ENCODE assay signal across 16 cellular contexts in genomic region chr12:92695577-92695976, GRCh38.
"Had no signal": no experiment of that assay in that cellular context is flagged by ENCODE, and none has a peak within 500 bp of the region (broad histone marks: within the 10 kb centered on the region; RNA-seq: fewer than 3 reads in every experiment).

No MANE protein-coding gene starts in this region.

- H3K4me3 ChIP-seq: lung, pancreas, right lobe of liver, tibial nerve had no signal

- H3K36me3 ChIP-seq: pancreas, right lobe of liver, tibial nerve had no signal

- DNase-seq: activated B cell treated with CpG ODN at 0.5 μM for 24 hours; activated CD4-positive, alpha-beta memory T cell treated with anti-CD3 and anti-CD28 coated beads, Interleukin-2, amount 10 ng/mL, durations not matched to agents 7 days and 5 days; activated CD4-positive, alpha-beta T cell treated with anti-CD3 and anti-CD28 coated beads for 4 hours; activated naive CD4-positive, alpha-beta T cell; activated T-cell treated with anti-CD3 and anti-CD28 coated beads, Interleukin-2, amount 50 U/mL, for 1 hour; cortex of kidney; erythroblast; foreskin melanocyte; kidney; natural killer cell; pancreas; stimulated activated CD4-positive, alpha-beta T cell treated with anti-CD3 and anti-CD28 coated beads, Interleukin-15, amount 100 ng/mL, for 24 hours; stimulated activated CD4-positive, alpha-beta T cell treated with anti-CD3 and anti-CD28 coated beads, Interleukin-2, amount 100 ng/mL, for 48 hours had no signal

- H3K27me3 ChIP-seq: pancreas, right lobe of liver, tibial nerve had no signal

- H3K4me1 ChIP-seq: pancreas had no signal

- H3K27ac ChIP-seq: pancreas, right lobe of liver had no signal

- H3K9me3 ChIP-seq: pancreas, right lobe of liver had no signal
